Comparison of ENCODE assay signal across 23 cellular contexts in genomic region chr20:40913224-40913821, GRCh38.
"Had no signal": no experiment of that assay in that cellular context is flagged by ENCODE, and none has a peak within 500 bp of the region (broad histone marks: within the 10 kb centered on the region; RNA-seq: fewer than 3 reads in every experiment).

No MANE protein-coding gene starts in this region.

- H3K27ac Mint-ChIP-seq: memory B cell, mesothelial cell of epicardium, natural killer cell had no signal

- H3K4me2 ChIP-seq: smooth muscle cell had no signal

- H3K4me3 Mint-ChIP-seq: memory B cell, mesothelial cell of epicardium, natural killer cell had no signal

- H3K9me3 ChIP-seq: lower lobe of right lung, neutrophil, thyroid gland, upper lobe of left lung, uterus had no signal

- H3K27me3 ChIP-seq: dorsolateral prefrontal cortex, neutrophil, thyroid gland, upper lobe of left lung, uterus had no signal

- H3K36me3 ChIP-seq: gastroesophageal sphincter, left ventricle myocardium inferior, lower lobe of right lung, neutrophil, thyroid gland, upper lobe of left lung, uterus had no signal

- ATAC-seq: esophagus mucosa, gastroesophageal sphincter, left cardiac atrium, lower lobe of right lung, natural killer cell, right cardiac atrium had no signal

- DNase-seq: cortex of kidney; dorsolateral prefrontal cortex; effector CD8-positive, alpha-beta T cell; glutamatergic neuron; kidney; left cardiac atrium; left ventricle myocardium inferior; lower lobe of right lung; natural killer cell; posterior cingulate gyrus; right cardiac atrium; stimulated activated CD4-positive, alpha-beta T cell treated with anti-CD3 and anti-CD28 coated beads, Interleukin-2, amount 100 ng/mL, for 48 hours; stimulated activated naive CD4-positive, alpha-beta T cell treated with Interleukin-2 at 50 U/mL for 16 hours; thyroid gland; upper lobe of left lung; uterus had no signal

- H3K4me3 ChIP-seq: dorsolateral prefrontal cortex, gastroesophageal sphincter, left ventricle myocardium inferior, lower lobe of right lung, smooth muscle cell, thyroid gland, upper lobe of left lung, uterus had no signal

- H3K4me1 ChIP-seq: gastroesophageal sphincter, left ventricle myocardium inferior, lower lobe of right lung, thyroid gland, upper lobe of left lung, uterus had no signal

- H3K9me3 Mint-ChIP-seq: memory B cell, natural killer cell had no signal

- H3K36me3 Mint-ChIP-seq: memory B cell, mesothelial cell of epicardium, natural killer cell had no signal

- H3K27ac ChIP-seq: dorsolateral prefrontal cortex, gastroesophageal sphincter, left ventricle myocardium inferior, lower lobe of right lung, neutrophil, thyroid gland, upper lobe of left lung, uterus had no signal

- H3K4me1 Mint-ChIP-seq: memory B cell had no signal

- FAIRE-seq: endometrium, kidney had no signal
